3 cellular contexts compared by ENCODE assay signal in genomic region chr3:124883766-124884473, GRCh38.
TF ChIP-seq lines count a peak whose summit lies in the region.

No MANE protein-coding gene starts in this region.

TF ChIP-seq in SK-N-SH, 30 proteins besides CTCF, POLR2A, EP300 and RAD21:
- 0 out of 2 replicates have a peak, but pooled peaks have one; percentile 12 for TF ChIP-seq JUND (IDR thresholded peaks at IDR 0.05)
- TF ChIP-seq USF2 (IDR thresholded peaks at IDR 0.05; ENCODE audit: borderline replicate concordance, low read depth, low read length): no peak
- TF ChIP-seq FOSL2 (IDR thresholded peaks at IDR 0.05; ENCODE audit: borderline replicate concordance, low read depth): peak; percentile 26; the same call in 1 of the 2 replicates

TF ChIP-seq in SK-N-SH treated with all-trans-retinoic acid at 6 μM for 48 hours, 23 proteins besides CTCF, POLR2A, EP300 and RAD21:
- TF ChIP-seq ZFP3 (CRISPR knock-in tag; IDR thresholded peaks at IDR 0.05): no peak

TF ChIP-seq in K562, 482 proteins besides CTCF, POLR2A, EP300 and RAD21:
- TF ChIP-seq, protein P1, sequence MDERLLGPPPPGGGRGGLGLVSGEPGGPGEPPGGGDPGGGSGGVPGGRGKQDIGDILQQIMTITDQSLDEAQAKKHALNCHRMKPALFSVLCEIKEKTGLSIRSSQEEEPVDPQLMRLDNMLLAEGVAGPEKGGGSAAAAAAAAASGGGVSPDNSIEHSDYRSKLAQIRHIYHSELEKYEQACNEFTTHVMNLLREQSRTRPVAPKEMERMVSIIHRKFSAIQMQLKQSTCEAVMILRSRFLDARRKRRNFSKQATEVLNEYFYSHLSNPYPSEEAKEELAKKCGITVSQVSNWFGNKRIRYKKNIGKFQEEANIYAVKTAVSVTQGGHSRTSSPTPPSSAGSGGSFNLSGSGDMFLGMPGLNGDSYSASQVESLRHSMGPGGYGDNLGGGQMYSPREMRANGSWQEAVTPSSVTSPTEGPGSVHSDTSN (CRISPR knock-in tag; IDR thresholded peaks at IDR 0.05; ENCODE audit: low read depth): no peak
- TF ChIP-seq, protein P1 (tag; conservative IDR thresholded peaks at IDR 0.05; ENCODE audit: low read depth): no peak
